In genomic region chr10:72612203-72612826, GRCh38 we compare ENCODE assay signal across 10 cellular contexts. TPM values are rescaled to one million over a fixed set of nuclear protein-coding genes. Genes with fewer than 3 reads are reported as not detected.
DNase-seq lines count a peak whose midpoint lies in the region; ATAC-seq and TF ChIP-seq lines count a peak whose summit lies in the region.
"Had no signal": no experiment of that assay in that cellular context is flagged by ENCODE, and none has a peak within 500 bp of the region (broad histone marks: within the 10 kb centered on the region; RNA-seq: fewer than 3 reads in every experiment).

No MANE protein-coding gene starts in this region.

- TF ChIP-seq CTCF in A673 (conservative IDR thresholded peaks at IDR 0.05; ENCODE audit: low read depth, low read length) (no peak), esophagus squamous epithelium (IDR thresholded peaks at IDR 0.05) (no peak)

- H3K9me3 ChIP-seq in A673 (ENCODE audit: low read depth, low read length, poor library complexity, severe bottlenecking) (no peaks in the 10 kb centered on the region), SJCRH30 (replicated peaks) (no peaks in the 10 kb centered on the region), right cardiac atrium (ENCODE audit: control insufficient read depth, low read length) (no peaks in the 10 kb centered on the region), esophagus squamous epithelium (no peaks in the 10 kb centered on the region)

- H3K27me3 ChIP-seq in A673 (replicated peaks; ENCODE audit: insufficient read depth, low read depth, low read length, poor library complexity) (no peaks in the 10 kb centered on the region), SJCRH30 (no peaks in the 10 kb centered on the region), right cardiac atrium (ENCODE audit: control insufficient read depth, insufficient read depth) (no peaks in the 10 kb centered on the region), esophagus squamous epithelium (no peaks in the 10 kb centered on the region)

- DNase-seq in A673 (ENCODE audit: low spot score) (peak; percentile 98), LoVo (ENCODE audit: low spot score) (peak; percentile 29), SJCRH30 (peak; percentile 71 to 94), right cardiac atrium (no peak), mesenteric fat pad (ENCODE audit: low spot score) (no peak), esophagus squamous epithelium (lab: John Stamatoyannopoulos, UW) (no peak)
- DNase-seq: occipital lobe had no signal

- POLR2A ChIA-PET in A673 (lab: Charles Lee; ENCODE audit: low non-redundant PET) = no interaction called here

- no peak for TF ChIP-seq POLR2A in esophagus squamous epithelium (IDR thresholded peaks at IDR 0.05)

- no TSS peak for BruUV-seq in A673 (replicated peaks; lab: Mats Ljungman, UMichigan)

- intact Hi-C loops in A673 (cut with micrococcal nuclease; ENCODE audit: unreplicated experiment) (loop anchor here (10.0 kb wide), 1 partner anchor 248 kb away; no protein-coding TSS in a partner anchor), right cardiac atrium (cut with DNase I) (no loop called here), esophagus squamous epithelium (cut with DNase I) (no loop called here)

- WGBS in right cardiac atrium = 38% methylated on average over 3 of the region's 3 CpGs
- WGBS in esophagus squamous epithelium, 2 donors = 32 to 34% methylated on average over 3 of the region's 3 CpGs

- peaks cover 14% of the 10 kb centered on the region for H3K4me1 ChIP-seq in A673 (ENCODE audit: insufficient read depth, low read length, poor library complexity, severe bottlenecking)
- peaks cover 3% of the 10 kb centered on the region for H3K4me1 ChIP-seq in SJCRH30
- H3K4me1 ChIP-seq in right cardiac atrium (ENCODE audit: control insufficient read depth, insufficient read depth, low read length) = no peaks in the 10 kb centered on the region
- peaks cover 0 to 18% (median 6%) of the 10 kb centered on the region in 3 donors for H3K4me1 ChIP-seq in esophagus squamous epithelium

- peak in 1 of 2 donors; percentile 49 for ATAC-seq in right cardiac atrium
- ATAC-seq in HG02973 (IDR thresholded peaks at IDR 0.05; ENCODE audit: unreplicated experiment) = no peak
- no peak for ATAC-seq in GM21619 (IDR thresholded peaks at IDR 0.05; ENCODE audit: unreplicated experiment)
- ATAC-seq: Panc1 had no signal

- H3K36me3 ChIP-seq in A673 (ENCODE audit: insufficient read depth, low read length, poor library complexity, severe bottlenecking) (no peaks in the 10 kb centered on the region), SJCRH30 (no peaks in the 10 kb centered on the region; the same call in 1 of the 2 replicates), esophagus squamous epithelium (no peaks in the 10 kb centered on the region)

- H3K27ac ChIP-seq in A673 (ENCODE audit: low read depth, low read length, poor library complexity, severe bottlenecking) = no peak overlapping the region
- no peak overlapping the region; the same call in 1 of the 2 replicates for H3K27ac ChIP-seq in SJCRH30
- no peak overlapping the region for H3K27ac ChIP-seq in right cardiac atrium (ENCODE audit: low read length)
- H3K27ac ChIP-seq in esophagus squamous epithelium = peak overlapping the region in 1 of 4 donors; percentile 2

- H3K4me3 ChIP-seq in A673 (ENCODE audit: low read depth, low read length, poor library complexity, severe bottlenecking) (peak overlapping the region; percentile 16), SJCRH30 (peak overlapping the region; percentile 0; the same call in 1 of the 2 replicates), right cardiac atrium (ENCODE audit: low read length) (peak overlapping the region; percentile 64), esophagus squamous epithelium (peak overlapping the region in 1 of 4 donors; percentile 14)

- CTCF ChIA-PET in A673 (lab: Charles Lee) = interaction anchor here (0.5 to 0.6 kb wide), 4 partner anchors 20 to 1337 kb away, joined by 3 to 5 read pairs (median 4); no protein-coding TSS in a partner anchor

RNA-seq across cellular contexts. Expression of gene MICU1, which starts 13.6 kb away (rescaled TPM):
- 37.7 and 43.2 TPM in 2 replicates for total RNA-seq in A673 (2021)
- total RNA-seq in SJCRH30 (2014; rRNA removed; shearing (Covaris generic)) = 41.9 and 44.7 TPM in 2 replicates
- 10 to 100 TPM; 41.3 to 51.2 (median 44.4) TPM for total RNA-seq in right cardiac atrium
- 35.3 TPM for polyA plus RNA-seq in right cardiac atrium
- 43.7 TPM for total RNA-seq in mesenteric fat pad
- 10 to 100 TPM; 14.6 to 22.2 (median 20.1) TPM for total RNA-seq in esophagus squamous epithelium

Comparison
In these comparisons a context has a peak if more than half of its experiments do, and no peak if none do; other contexts are left out.
1. DNase-seq: peak in A673 (single experiment), LoVo (single experiment) and SJCRH30 (2 of 2); none in right cardiac atrium (0 of 3), mesenteric fat pad (single experiment) and esophagus squamous epithelium (single experiment).